In genomic region chr2:101735166-101735533, GRCh38 we compare ENCODE assay signal across 14 cellular contexts. TPM values are rescaled to one million over a fixed set of nuclear protein-coding genes. Genes with fewer than 3 reads are reported as not detected.
DNase-seq lines count a peak whose midpoint lies in the region; ATAC-seq and TF ChIP-seq lines count a peak whose summit lies in the region.
"Had no signal": no experiment of that assay in that cellular context is flagged by ENCODE, and none has a peak within 500 bp of the region (broad histone marks: within the 10 kb centered on the region; RNA-seq: fewer than 3 reads in every experiment).

No MANE protein-coding gene starts in this region.

- CTCF ChIA-PET in SK-N-SH (lab: Yijun Ruan, JAX) = interaction anchor here (1.5 kb wide), 1 partner anchor 97 kb away, joined by 3 read pairs; no protein-coding TSS in a partner anchor

- H3K27ac Mint-ChIP-seq in IgD-negative memory B cell = peak overlapping the region in 2 of 3 donors; percentile 2 to 55
- H3K27ac Mint-ChIP-seq in central memory CD8-positive, alpha-beta T cell (ENCODE audit: low read depth) = peak overlapping the region; percentile 4
- H3K27ac Mint-ChIP-seq: activated CD8-positive, alpha-beta T cell treated with anti-CD3 and anti-CD28 coated beads, Interleukin-2, amount 10 ng/mL, durations not matched to agents 7 days and 5 days had no signal

- TF ChIP-seq CTCF in SK-N-SH (IDR thresholded peaks at IDR 0.05) (no peak), psoas muscle (IDR thresholded peaks at IDR 0.05) (no peak)

- ATAC-seq in SK-N-SH treated with all-trans-retinoic acid at 6 μM for 48 hours (no peak), psoas muscle (no peak), GM18502 (IDR thresholded peaks at IDR 0.05; ENCODE audit: poor library complexity, unreplicated experiment) (no peak)
- ATAC-seq in central memory CD8-positive, alpha-beta T cell (replicated peaks; ENCODE audit: extremely low read depth, poor library complexity, severe bottlenecking) = no peak
- ATAC-seq: activated CD8-positive, alpha-beta T cell treated with anti-CD3 and anti-CD28 coated beads, Interleukin-2, amount 10 ng/mL, durations not matched to agents 7 days and 5 days had no signal

- no peak overlapping the region for H3K9ac ChIP-seq in SK-N-SH

- H3K4me1 ChIP-seq in SK-N-SH (ENCODE audit: control insufficient read depth in 1 of 2, insufficient read depth in 2 of 2, low read depth in 1 of 2, low read length in 1 of 2) (peaks cover 24 to 34% of the 10 kb centered on the region in 2 experiments; a peak in 3 of 4 replicates), psoas muscle (peaks cover 84% of the 10 kb centered on the region)

- H3K36me3 ChIP-seq in SK-N-SH (replicated peaks in 1 of 2; ENCODE audit: control insufficient read depth in 1 of 2, insufficient read depth in 2 of 2, low read length in 1 of 2) (peaks cover 0 to 6% of the 10 kb centered on the region in 2 experiments), psoas muscle (ENCODE audit: insufficient read depth in 1 of 2, low read depth in 1 of 2) (no peaks in the 10 kb centered on the region)

- H3K27me3 ChIP-seq in SK-N-SH (ENCODE audit: insufficient read depth) (no peaks in the 10 kb centered on the region), psoas muscle (ENCODE audit: insufficient read depth in 3 of 3, low read length in 2 of 3) (no peaks in the 10 kb centered on the region)

- no peaks in the 10 kb centered on the region for H3K9me3 Mint-ChIP-seq in IgD-negative memory B cell
- H3K9me3 Mint-ChIP-seq in central memory CD8-positive, alpha-beta T cell = no peaks in the 10 kb centered on the region

- H3K9me3 ChIP-seq in SK-N-SH = no peaks in the 10 kb centered on the region
- H3K9me3 ChIP-seq in psoas muscle = no peaks in the 10 kb centered on the region

- peak overlapping the region in 2 of 4 donors; percentile 56 to 74 for H3K4me3 Mint-ChIP-seq in IgD-negative memory B cell
- H3K4me3 Mint-ChIP-seq in central memory CD8-positive, alpha-beta T cell = no peak overlapping the region
- H3K4me3 Mint-ChIP-seq: activated CD8-positive, alpha-beta T cell treated with anti-CD3 and anti-CD28 coated beads, Interleukin-2, amount 10 ng/mL, durations not matched to agents 7 days and 5 days had no signal

- no peak overlapping the region for H2AFZ ChIP-seq in SK-N-SH (ENCODE audit: low read depth)

- H3K4me1 Mint-ChIP-seq in IgD-negative memory B cell = peaks cover 67 to 77% (median 67%) of the 10 kb centered on the region in 3 donors
- peaks cover 69% of the 10 kb centered on the region for H3K4me1 Mint-ChIP-seq in central memory CD8-positive, alpha-beta T cell

- no peak for DNase-seq in SK-N-SH
- no peak for DNase-seq in central memory CD8-positive, alpha-beta T cell (ENCODE audit: low spot score in 2 of 2)
- no peak for DNase-seq in psoas muscle
- DNase-seq in NCI-H748 (lab: John Stamatoyannopoulos, UW; ENCODE audit: unreplicated experiment) = no peak
- DNase-seq in NCI-H2107 (lab: John Stamatoyannopoulos, UW) = no peak
- DNase-seq: activated CD8-positive, alpha-beta T cell treated with anti-CD3 and anti-CD28 coated beads, Interleukin-2, amount 10 ng/mL, durations not matched to agents 7 days and 5 days; left ventricle myocardium superior; NCI-H187; NCI-H510A treated with DMSO at 0.1 percent for 48 hours; stimulated activated CD4-positive, alpha-beta T cell treated with anti-CD3 and anti-CD28 coated beads, Interleukin-2, amount 100 ng/mL, for 24 hours had no signal

- TF ChIP-seq EP300 in SK-N-SH (IDR thresholded peaks at IDR 0.05; ENCODE audit: borderline replicate concordance in 1 of 2, low read depth in 1 of 2, low read length in 1 of 2) = no peak

- H3K9me2 ChIP-seq in SK-N-SH = no peaks in the 10 kb centered on the region

- H3K4me3 ChIP-seq in SK-N-SH (ENCODE audit: low read depth in 2 of 2, low read length in 1 of 2) (no peak overlapping the region), psoas muscle (no peak overlapping the region)

- no peak for TF ChIP-seq RAD21 in SK-N-SH (IDR thresholded peaks at IDR 0.05; ENCODE audit: low read length)

- H3K27me3 Mint-ChIP-seq in IgD-negative memory B cell = no peaks in the 10 kb centered on the region
- H3K27me3 Mint-ChIP-seq in central memory CD8-positive, alpha-beta T cell = no peaks in the 10 kb centered on the region

- H3K27ac ChIP-seq in SK-N-SH (ENCODE audit: low read depth in 2 of 2, low read length in 1 of 2) (no peak overlapping the region; a peak in 2 of 4 replicates), psoas muscle (peak overlapping the region; percentile 85)
- H3K27ac ChIP-seq: 22Rv1 had no signal

- intact Hi-C loops in psoas muscle (cut with DNase I) = loop anchor here in 1 of 2 donors (5.0 kb wide), 1 partner anchor 38 kb away; the partner anchor contains the start of gene MAP4K4

- peaks cover 100% of the 10 kb centered on the region for H3K79me2 ChIP-seq in SK-N-SH (ENCODE audit: insufficient read depth)

- peaks cover 2% of the 10 kb centered on the region for H3K36me3 Mint-ChIP-seq in IgD-negative memory B cell
- H3K36me3 Mint-ChIP-seq in central memory CD8-positive, alpha-beta T cell (ENCODE audit: insufficient read depth) = peaks cover 2% of the 10 kb centered on the region

- peaks cover 13% of the 10 kb centered on the region for H3F3A ChIP-seq in SK-N-SH (replicated peaks; ENCODE audit: insufficient read depth)

- no peak overlapping the region for H3K4me2 ChIP-seq in SK-N-SH

- peaks cover 95% of the 10 kb centered on the region for H4K20me1 ChIP-seq in SK-N-SH (ENCODE audit: insufficient read depth)

- POLR2A ChIA-PET in SK-N-SH (lab: Yijun Ruan, JAX) = no interaction called here

TF ChIP-seq in SK-N-SH, 30 proteins besides CTCF, POLR2A, EP300 and RAD21:
- no peak for TF ChIP-seq POLR2AphosphoS5 (IDR thresholded peaks at IDR 0.05; ENCODE audit: low read depth, low read length)
- peak; percentile 18; the same call in 1 of the 2 replicates for TF ChIP-seq PBX3 (IDR thresholded peaks at IDR 0.05)
- no peak for TF ChIP-seq MXI1 (IDR thresholded peaks at IDR 0.05; ENCODE audit: low read depth, low read length)
- no peak for TF ChIP-seq ELF1 (IDR thresholded peaks at IDR 0.05)
- TF ChIP-seq FOSL2 (IDR thresholded peaks at IDR 0.05; ENCODE audit: borderline replicate concordance, low read depth) = no peak
- TF ChIP-seq FOXJ3 (CRISPR knock-in tag; IDR thresholded peaks at IDR 0.05) = no peak
TF ChIP-seq in SK-N-SH: peak in this region for 1.

TF ChIP-seq in SK-N-SH treated with all-trans-retinoic acid at 6 μM for 48 hours, 23 proteins besides CTCF, POLR2A, EP300 and RAD21 (continues in another document):
- TF ChIP-seq ZFP3 (CRISPR knock-in tag; IDR thresholded peaks at IDR 0.05) (no peak), PPARA (CRISPR knock-in tag; IDR thresholded peaks at IDR 0.05; ENCODE audit: borderline replicate concordance) (no peak), TSHZ2 (CRISPR knock-in tag; IDR thresholded peaks at IDR 0.05) (no peak), CSRNP3 (CRISPR knock-in tag; IDR thresholded peaks at IDR 0.05) (no peak)

RNA-seq across cellular contexts. Expression of gene MAP4K4, which starts 37.6 kb away (rescaled TPM):
- 68.5 and 72.9 TPM in 2 replicates for polyA plus RNA-seq in SK-N-SH (2012; rRNA removed)
- polyA plus RNA-seq in SK-N-SH (2012; cell fraction: cytosol; rRNA removed) = 72.8 and 73.6 TPM in 2 replicates
- 94.7 and 115 TPM in 2 replicates for polyA plus RNA-seq in SK-N-SH (2012; cell fraction: nucleus; rRNA removed)
- polyA plus RNA-seq in IgD-negative memory B cell = 9.3 TPM
- total RNA-seq in psoas muscle = 10 to 100 TPM; 45.5 to 89.5 (median 80.7) TPM
- polyA plus RNA-seq in psoas muscle = 10 to 100 TPM; 20.1 to 99.9 (median 54.0) TPM
